20 cellular contexts compared by ENCODE assay signal in genomic region chr17:10435096-10435495, GRCh38. TPM values are rescaled to one million over a fixed set of nuclear protein-coding genes. Genes with fewer than 3 reads are reported as not detected.
DNase-seq lines count a peak whose midpoint lies in the region.
"Had no signal": no experiment of that assay in that cellular context is flagged by ENCODE, and none has a peak within 500 bp of the region (broad histone marks: within the 10 kb centered on the region; RNA-seq: fewer than 3 reads in every experiment).

No MANE protein-coding gene starts in this region.

- no peaks in the 10 kb centered on the region for H3K36me3 ChIP-seq in MG63

- no peak overlapping the region for H3K4me3 ChIP-seq in MG63
- H3K4me3 ChIP-seq: K562 had no signal

- DNase-seq in AG20443 (ENCODE audit: low spot score) (peak; percentile 27), ELR (ENCODE audit: low read depth) (peak; percentile 24), MG63 (peak; percentile 11), islet precursor cell (peak; percentile 84), HuH-7.5 (ENCODE audit: low spot score) (no peak), cerebellum (ENCODE audit: low spot score) (no peak), DMS53 (lab: John Stamatoyannopoulos, UW) (no peak), NCI-H2171 treated with DMSO at 0.1 percent for 48 hours (lab: John Stamatoyannopoulos, UW) (no peak)
- DNase-seq: CD4-positive, alpha-beta memory T cell; DMS79 treated with DMSO at 0.1 percent for 48 hours; NCI-H1092; NCI-H146; NCI-H2081; NCI-H510A treated with DMSO at 0.1 percent for 48 hours; NCI-H82; PC-3; SW 1271 had no signal

- no peaks in the 10 kb centered on the region for H3K27me3 ChIP-seq in MG63

- peaks cover 9% of the 10 kb centered on the region for H3K9me3 ChIP-seq in MG63

RNA-seq across cellular contexts. Expression of gene MYH8, which starts 13.3 kb away (rescaled TPM):
- total RNA-seq in MG63 (2014; rRNA removed; shearing (Covaris generic); ENCODE audit: low replicate concordance): not detected in 2 replicates
- 0.27 TPM for total RNA-seq in cerebellum
- total RNA-seq: B cell; CD4-positive, alpha-beta memory T cell; K562; PC-3; SK-MEL-5 had no signal

RNA-seq across cellular contexts. Expression of gene MYH4, which starts 34.3 kb away (rescaled TPM):
- total RNA-seq in MG63 (2014; rRNA removed; shearing (Covaris generic); ENCODE audit: low replicate concordance): not detected in 2 replicates
- not detected for total RNA-seq in cerebellum
- total RNA-seq: B cell; CD4-positive, alpha-beta memory T cell; K562; PC-3; SK-MEL-5 had no signal

Comparison
In these comparisons a context has a peak if more than half of its experiments do, and no peak if none do; other contexts are left out.
1. DNase-seq: peak in AG20443 (single experiment), ELR (single experiment), MG63 (single experiment) and islet precursor cell (single experiment); none in HuH-7.5 (single experiment), cerebellum (single experiment), DMS53 (single experiment) and NCI-H2171 treated with DMSO at 0.1 percent for 48 hours (single experiment).